In the genomic region with DNA sequence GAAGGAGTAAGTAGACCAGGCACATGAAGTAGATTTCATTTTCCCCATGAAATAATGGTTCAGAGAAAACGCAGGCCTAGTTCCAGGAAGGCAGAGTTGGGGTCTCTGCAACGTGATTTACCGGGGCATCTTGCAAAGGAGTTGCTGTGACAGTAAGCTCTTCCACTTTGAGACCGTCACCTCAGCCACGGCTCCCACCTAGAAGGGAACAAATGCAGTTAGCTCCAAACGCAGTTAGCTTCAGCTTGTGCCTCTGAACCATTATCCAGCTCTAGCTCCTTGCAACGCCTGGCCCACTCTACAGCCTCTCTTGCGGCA, we compare ENCODE assay signal across 9 cellular contexts. TPM values are rescaled to one million over a fixed set of nuclear protein-coding genes. Genes with fewer than 3 reads are reported as not detected.
DNase-seq lines count a peak whose midpoint lies in the region; ATAC-seq and TF ChIP-seq lines count a peak whose summit lies in the region.
"Had no signal": no experiment of that assay in that cellular context is flagged by ENCODE, and none has a peak within 500 bp of the region (broad histone marks: within the 10 kb centered on the region; RNA-seq: fewer than 3 reads in every experiment).

No MANE protein-coding gene starts in this region.

- TF ChIP-seq CTCF in heart left ventricle (IDR thresholded peaks at IDR 0.05) (no peak), cardiac fibroblast (IDR thresholded peaks at IDR 0.05; ENCODE audit: low read depth, low read length) (no peak), mucosa of descending colon (IDR thresholded peaks at IDR 0.05) (no peak)

- H3K4me1 ChIP-seq in heart left ventricle (peaks cover 0 to 56% (median 22%) of the 10 kb centered on the region in 12 donors), mucosa of descending colon (ENCODE audit: low read depth) (peaks cover 14% of the 10 kb centered on the region)

- H3K9me3 ChIP-seq in heart left ventricle (no peaks in the 10 kb centered on the region), mucosa of descending colon (no peaks in the 10 kb centered on the region)

- no peak for ATAC-seq in heart left ventricle
- ATAC-seq in left ventricle myocardium superior = no peak
- no peak for ATAC-seq in mucosa of descending colon
- ATAC-seq in GM18868 (IDR thresholded peaks at IDR 0.05; ENCODE audit: unreplicated experiment) = no peak

- H3K4me3 ChIP-seq in heart left ventricle (peak overlapping the region; percentile 18 to 74 (median 62)), cardiac fibroblast (replicated peaks in 1 of 2; ENCODE audit: low read depth in 2 of 2, low read length in 2 of 2) (peak overlapping the region; percentile 54 to 83), mucosa of descending colon (peak overlapping the region; percentile 36)

- 23 to 36% (median 27%) methylated on average over 8 of the region's 8 CpGs for WGBS in heart left ventricle, 4 donors

- TF ChIP-seq POLR2A in heart left ventricle (IDR thresholded peaks at IDR 0.05) = no peak

- no peaks in the 10 kb centered on the region for H3K27me3 ChIP-seq in heart left ventricle

- DNase-seq in heart left ventricle (peak in 1 of 5 donors; percentile 34), left ventricle myocardium superior (no peak), cardiac fibroblast (ENCODE audit: low read depth in 2 of 2) (no peak), mucosa of descending colon (no peak), amniotic stem cell (lab: John Stamatoyannopoulos, UW) (no peak), NCI-H510A (lab: John Stamatoyannopoulos, UW) (no peak)
- no peak for DNase-seq in effector CD8-positive, alpha-beta T cell (lab: John Stamatoyannopoulos, UW)

- peak overlapping the region; percentile 89 to 98 (median 96) for H3K27ac ChIP-seq in heart left ventricle

- peaks cover 0 to 46% (median 38%) of the 10 kb centered on the region in 9 donors for H3K36me3 ChIP-seq in heart left ventricle
- H3K36me3 ChIP-seq in mucosa of descending colon (ENCODE audit: low read depth) = peaks cover 5% of the 10 kb centered on the region

- intact Hi-C loops in heart left ventricle (cut with DNase I) (loop anchor here in 4 of 10 donors (1.0 to 10.0 kb wide), 5 partner anchors 14 to 401 kb away; a partner anchor contains a TSS), left ventricle myocardium superior (cut with micrococcal nuclease) (loop anchor here (10.0 kb wide), 1 partner anchor 129 kb away; a partner anchor contains a TSS), mucosa of descending colon (cut with DNase I, micrococcal nuclease) (no loop called here)

RNA-seq across cellular contexts. Expression of a gene that starts 7.0 kb away (rescaled TPM):
- total RNA-seq in heart left ventricle (10 to 100 TPM in 1 of 9 donors, 1 to 10 TPM in 3, under 1 TPM in 5; 0.13 to 19.0 (median 0.79) TPM), left ventricle myocardium superior (1.3 TPM), mucosa of descending colon (1 to 10 TPM; 3.8 to 6.9 (median 3.9) TPM)
- 1 to 10 TPM in 1 of 2 donors, under 1 TPM in 1; 0.65 to 1.4 TPM for polyA plus RNA-seq in heart left ventricle
- total RNA-seq: renal cortical epithelial cell had no signal

RNA-seq across cellular contexts. Expression of a gene that starts 14.1 kb away (rescaled TPM):
- 10 to 100 TPM; 24.7 to 53.1 (median 27.8) TPM for total RNA-seq in heart left ventricle
- 10 to 100 TPM; 36.0 to 68.2 TPM for polyA plus RNA-seq in heart left ventricle
- 36.7 TPM for total RNA-seq in left ventricle myocardium superior
- total RNA-seq in mucosa of descending colon = 10 to 100 TPM; 33.4 to 43.8 (median 35.8) TPM
